Comparison of ENCODE assay signal across 12 cellular contexts in the genomic region with DNA sequence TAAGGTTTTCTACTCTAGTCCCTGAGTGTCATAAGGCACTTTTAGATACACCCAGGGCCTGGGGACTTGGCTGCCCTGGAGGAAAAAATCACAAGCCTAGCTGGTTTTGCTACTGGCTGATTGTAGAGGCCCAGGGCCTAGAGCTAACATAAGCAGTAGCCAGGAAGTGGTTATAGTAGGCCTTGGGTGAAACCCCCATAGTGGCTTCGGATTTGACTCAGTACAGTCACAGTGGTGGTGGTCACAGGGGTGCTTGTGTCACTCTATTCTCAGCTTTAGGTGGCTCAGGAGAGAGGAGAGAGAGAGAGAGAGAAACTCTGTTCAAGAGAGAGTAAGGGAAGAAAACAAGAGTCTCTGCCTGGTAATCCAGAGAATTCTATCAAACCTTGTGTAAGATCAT.
A peak's percentile ranks its signal among the peaks of the same experiment; 100 is the strongest.
DNase-seq lines count a peak whose midpoint lies in the region; ATAC-seq and TF ChIP-seq lines count a peak whose summit lies in the region.
"Had no signal": no experiment of that assay in that cellular context is flagged by ENCODE, and none has a peak within 500 bp of the region (broad histone marks: within the 10 kb centered on the region; RNA-seq: fewer than 3 reads in every experiment).

No MANE protein-coding gene starts in this region.

- H3K9me3 ChIP-seq in smooth muscle cell (replicated peaks; ENCODE audit: low read depth) (no peaks in the 10 kb centered on the region), right atrium auricular region (peaks cover 0 to 21% of the 10 kb centered on the region in 2 donors)
- H3K9me3 ChIP-seq: gastrocnemius medialis had no signal

- no peak for TF ChIP-seq CTCF in smooth muscle cell (IDR thresholded peaks at IDR 0.05; ENCODE audit: borderline replicate concordance, insufficient read depth, poor library complexity, severe bottlenecking)
- no peak for TF ChIP-seq CTCF in right atrium auricular region (IDR thresholded peaks at IDR 0.05)

- no peaks in the 10 kb centered on the region for H4K20me1 ChIP-seq in smooth muscle cell (ENCODE audit: low read depth)

- H3K4me1 ChIP-seq in smooth muscle cell (ENCODE audit: low read depth), result no peaks in the 10 kb centered on the region
- no peaks in the 10 kb centered on the region for H3K4me1 ChIP-seq in right atrium auricular region
- H3K4me1 ChIP-seq: gastrocnemius medialis, spleen had no signal

- H3F3A ChIP-seq in smooth muscle cell (ENCODE audit: low read depth), result no peaks in the 10 kb centered on the region

- 77% methylated on average over 1 of the region's 1 CpG for WGBS in smooth muscle cell (ENCODE audit: low lambda C conversion rate)

- H3K4me3 ChIP-seq in smooth muscle cell (no peak overlapping the region), right atrium auricular region (no peak overlapping the region)
- H3K4me3 ChIP-seq: gastrocnemius medialis, spleen had no signal

- DNase-seq in pons (ENCODE audit: low spot score) (no peak), smooth muscle cell (lab: John Stamatoyannopoulos, UW; ENCODE audit: unreplicated experiment) (no peak), right atrium auricular region (ENCODE audit: low spot score) (no peak)
- DNase-seq: activated CD8-positive, alpha-beta memory T cell treated with anti-CD3 and anti-CD28 coated beads, Interleukin-2, amount 50 U/mL, for 4 hours; gastrocnemius medialis; NCI-H446 treated with DMSO at 0.1 percent for 48 hours; RPMI8226; spleen had no signal

- no peaks in the 10 kb centered on the region for H3K79me2 ChIP-seq in smooth muscle cell (ENCODE audit: low read depth)

- H2AFZ ChIP-seq in smooth muscle cell (ENCODE audit: low read depth), result no peak overlapping the region

- peak; percentile 100 for ATAC-seq in GM18520 (IDR thresholded peaks at IDR 0.05; ENCODE audit: unreplicated experiment)
- ATAC-seq in GM21367 (IDR thresholded peaks at IDR 0.05; ENCODE audit: unreplicated experiment), result peak; percentile 71
- peak; percentile 100 for ATAC-seq in HG02938 (IDR thresholded peaks at IDR 0.05; ENCODE audit: unreplicated experiment)
- peak; percentile 82 for ATAC-seq in HG03571 (IDR thresholded peaks at IDR 0.05; ENCODE audit: unreplicated experiment)
- ATAC-seq: gastrocnemius medialis had no signal

- no peaks in the 10 kb centered on the region for H3K36me3 ChIP-seq in smooth muscle cell (ENCODE audit: low read depth)
- no peaks in the 10 kb centered on the region for H3K36me3 ChIP-seq in right atrium auricular region
- H3K36me3 ChIP-seq: gastrocnemius medialis, spleen had no signal

- H3K4me2 ChIP-seq in smooth muscle cell, result no peak overlapping the region

- H3K9ac ChIP-seq in smooth muscle cell (ENCODE audit: low read depth), result no peak overlapping the region

- no peaks in the 10 kb centered on the region for H3K27me3 ChIP-seq in smooth muscle cell (ENCODE audit: low read depth)
- no peaks in the 10 kb centered on the region for H3K27me3 ChIP-seq in right atrium auricular region
- H3K27me3 ChIP-seq: spleen had no signal

- H3K27ac ChIP-seq in smooth muscle cell (ENCODE audit: low read depth), result no peak overlapping the region
- H3K27ac ChIP-seq in right atrium auricular region, result no peak overlapping the region
- H3K27ac ChIP-seq: gastrocnemius medialis, spleen had no signal
